ENCODE assay signal across 8 cellular contexts in the genomic region with DNA sequence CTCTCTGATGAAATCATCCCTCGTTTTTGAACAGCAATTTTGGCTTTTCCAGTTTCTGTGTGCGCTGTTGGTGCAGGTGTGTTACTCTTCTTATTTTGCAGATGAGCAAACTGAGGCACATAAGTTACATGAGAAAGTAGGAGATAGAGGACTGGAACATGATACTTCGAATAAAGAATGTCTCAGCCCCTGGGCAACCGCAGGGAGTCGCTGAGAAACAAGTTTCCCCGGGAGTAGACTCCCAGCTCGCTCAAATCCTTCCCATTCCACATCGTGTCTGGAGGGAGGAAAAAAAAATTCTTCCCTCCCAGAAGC. TPM values are rescaled to one million over a fixed set of nuclear protein-coding genes. Genes with fewer than 3 reads are reported as not detected.
DNase-seq lines count a peak whose midpoint lies in the region; ATAC-seq, FAIRE-seq and TF ChIP-seq lines count a peak whose summit lies in the region.

No MANE protein-coding gene starts in this region.

- H3K27me3 ChIP-seq in adipocyte (replicated peaks; ENCODE audit: control insufficient read depth, insufficient read depth, low read length) = no peaks in the 10 kb centered on the region

- peak overlapping the region; percentile 88 for H3K4me3 ChIP-seq in adipocyte (ENCODE audit: low read length)

- H3K36me3 Mint-ChIP-seq in memory B cell = peaks cover 2% of the 10 kb centered on the region

- peaks cover 15% of the 10 kb centered on the region for H3K4me1 ChIP-seq in adipocyte (ENCODE audit: control insufficient read depth, insufficient read depth, low read length)

- H3K4me3 Mint-ChIP-seq in memory B cell = peak overlapping the region; percentile 77

- peaks cover 2% of the 10 kb centered on the region for H3K27me3 Mint-ChIP-seq in memory B cell

- TF ChIP-seq POLR2A in GM12892 (IDR thresholded peaks at IDR 0.05; ENCODE audit: low read depth, low read length) = no peak

- peak overlapping the region; percentile 91 for H3K27ac Mint-ChIP-seq in memory B cell

- H3K4me1 Mint-ChIP-seq in memory B cell = peaks cover 19% of the 10 kb centered on the region

- FAIRE-seq in GM12892 (lab: Jason Lieb, UNC) = no peak

- DNase-seq in adipocyte (ENCODE audit: low read depth) (no peak), memory B cell (ENCODE audit: low spot score in 2 of 2) (no peak), GM12892 (ENCODE audit: insufficient read length) (no peak), DMS 273 (lab: John Stamatoyannopoulos, UW; ENCODE audit: unreplicated experiment) (no peak), NCI-H446 treated with DMSO at 0.1 percent for 48 hours (lab: John Stamatoyannopoulos, UW) (no peak), NCI-H2107 treated with DMSO at 0.1 percent for 48 hours (lab: John Stamatoyannopoulos, UW; ENCODE audit: unreplicated experiment) (no peak)

- peak overlapping the region; percentile 85 for H3K9ac ChIP-seq in adipocyte (ENCODE audit: low read length)

- no peaks in the 10 kb centered on the region for H3K9me3 Mint-ChIP-seq in memory B cell

- H3K36me3 ChIP-seq in adipocyte (ENCODE audit: control insufficient read depth, insufficient read depth, low read length, severe bottlenecking) = no peaks in the 10 kb centered on the region

- ATAC-seq in GM18858 (IDR thresholded peaks at IDR 0.05; ENCODE audit: unreplicated experiment) = peak; percentile 0
- peak; percentile 3 for ATAC-seq in HG02973 (IDR thresholded peaks at IDR 0.05; ENCODE audit: unreplicated experiment)
- ATAC-seq in memory B cell (ENCODE audit: low read depth) = no peak

- H3K9me3 ChIP-seq in adipocyte (ENCODE audit: control insufficient read depth, low read length) = no peaks in the 10 kb centered on the region

RNA-seq across cellular contexts. Expression of gene MXI1, which starts 18.0 kb away (rescaled TPM):
- 16.5 TPM for polyA plus RNA-seq in GM12892 (2012; ENCODE audit: missing spikeins)
